ENCODE assay signal across 8 cellular contexts in genomic region chr7:142319970-142320369, GRCh38.
DNase-seq lines count a peak whose midpoint lies in the region; ATAC-seq and TF ChIP-seq lines count a peak whose summit lies in the region.

No MANE protein-coding gene starts in this region.

- H3K27ac ChIP-seq in uterus = no peak overlapping the region

- intact Hi-C loops in uterus (cut with DNase I; ENCODE audit: low total_unique reads) = no loop called here

- no peak for TF ChIP-seq CTCF in uterus (IDR thresholded peaks at IDR 0.05)

- H3K27me3 ChIP-seq in uterus = no peaks in the 10 kb centered on the region

- H3K9me3 ChIP-seq in uterus = no peaks in the 10 kb centered on the region

- H3K36me3 ChIP-seq in uterus = no peaks in the 10 kb centered on the region

- no peaks in the 10 kb centered on the region for H3K4me1 ChIP-seq in uterus

- DNase-seq in NCI-H2171 treated with DMSO at 0.1 percent for 48 hours (lab: John Stamatoyannopoulos, UW) (peak; percentile 39), NCI-H2171 (lab: John Stamatoyannopoulos, UW) (no peak), uterus (no peak)
- DNase-seq in central memory CD4-positive, alpha-beta T cell = peak; percentile 47
- DNase-seq in stimulated activated CD4-positive, alpha-beta T cell treated with anti-CD3 and anti-CD28 coated beads, Interleukin-4, amount 100 ng/mL, for 24 hours = peak; percentile 43

- no peak overlapping the region for H3K4me3 ChIP-seq in uterus

- ATAC-seq in SK-N-SH treated with all-trans-retinoic acid at 6 μM for 48 hours (peak; percentile 69), HG03280 (IDR thresholded peaks at IDR 0.05; ENCODE audit: unreplicated experiment) (no peak), GM18511 (IDR thresholded peaks at IDR 0.05; ENCODE audit: unreplicated experiment) (no peak)

- no peak for TF ChIP-seq POLR2A in uterus (IDR thresholded peaks at IDR 0.05)

TF ChIP-seq in SK-N-SH treated with all-trans-retinoic acid at 6 μM for 48 hours, 23 proteins besides CTCF, POLR2A, EP300 and RAD21:
- TF ChIP-seq TOX (CRISPR knock-in tag; IDR thresholded peaks at IDR 0.05; ENCODE audit: borderline replicate concordance) = no peak
- TF ChIP-seq ZNF565 (CRISPR knock-in tag; conservative IDR thresholded peaks at IDR 0.05; ENCODE audit: low read depth) = no peak
- no peak for TF ChIP-seq CSRNP3 (CRISPR knock-in tag; IDR thresholded peaks at IDR 0.05)
- no peak for TF ChIP-seq ZFP30 (CRISPR knock-in tag; IDR thresholded peaks at IDR 0.05)
- no peak for TF ChIP-seq ZFP3 (CRISPR knock-in tag; IDR thresholded peaks at IDR 0.05)
- TF ChIP-seq TSHZ2 (CRISPR knock-in tag; IDR thresholded peaks at IDR 0.05) = no peak
- TF ChIP-seq OSR1 (CRISPR knock-in tag; IDR thresholded peaks at IDR 0.05) = no peak

Comparison
In these comparisons a context has a peak if more than half of its experiments do, and no peak if none do; other contexts are left out.
1. DNase-seq: peak in NCI-H2171 treated with DMSO at 0.1 percent for 48 hours (single experiment), central memory CD4-positive, alpha-beta T cell (single experiment) and stimulated activated CD4-positive, alpha-beta T cell treated with anti-CD3 and anti-CD28 coated beads, Interleukin-4, amount 100 ng/mL, for 24 hours (single experiment); none in NCI-H2171 (single experiment) and uterus (0 of 2).